Comparison of ENCODE assay signal across 9 cellular contexts in the genomic region with DNA sequence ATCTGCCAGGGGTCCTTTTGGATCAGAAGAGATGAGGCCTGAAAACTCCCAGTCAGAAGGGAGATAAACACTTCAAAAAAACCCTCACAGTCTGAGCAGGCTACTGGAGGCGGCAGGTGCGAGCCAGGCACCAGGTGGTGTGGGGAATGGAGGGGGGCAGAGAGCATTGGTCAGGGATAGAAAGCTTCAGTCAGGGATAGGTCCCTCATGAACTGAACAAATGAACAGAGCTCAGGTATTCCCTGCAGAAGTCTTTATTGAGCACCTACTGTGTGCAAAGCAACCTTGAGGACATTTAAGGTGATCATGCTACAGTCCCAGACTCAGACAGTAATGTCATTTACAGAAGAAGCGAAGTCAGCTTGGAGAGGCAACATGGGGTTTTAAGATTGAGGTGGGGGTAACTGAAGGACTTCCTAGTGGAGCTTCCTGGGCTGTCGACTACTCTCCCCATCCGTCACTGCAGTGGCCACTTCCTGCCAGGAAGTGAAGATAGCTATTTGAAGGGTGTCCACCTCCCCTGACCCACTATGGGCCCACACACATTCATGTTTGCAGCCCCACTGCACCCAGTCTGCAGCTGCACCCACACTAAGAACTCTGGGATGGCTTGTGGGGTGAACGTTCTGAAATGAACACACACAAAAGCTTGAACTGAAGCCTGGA. TPM values are rescaled to one million over a fixed set of nuclear protein-coding genes. Genes with fewer than 3 reads are reported as not detected.
DNase-seq lines count a peak whose midpoint lies in the region; ATAC-seq, FAIRE-seq and TF ChIP-seq lines count a peak whose summit lies in the region.
"Had no signal": no experiment of that assay in that cellular context is flagged by ENCODE, and none has a peak within 500 bp of the region (broad histone marks: within the 10 kb centered on the region; RNA-seq: fewer than 3 reads in every experiment).

No MANE protein-coding gene starts in this region.

- dilution Hi-C loops in keratinocyte (cut with MboI; ENCODE audit: extremely low pct_ligation_motif_present, low sequenced_read_pairs), result no loop called here

- peaks cover 4 to 16% of the 10 kb centered on the region in 2 experiments for H3K36me3 ChIP-seq in keratinocyte (ENCODE audit: control insufficient read depth in 2 of 2, extremely low read depth in 1 of 2, insufficient read depth in 2 of 2, low read length in 2 of 2)
- H3K36me3 ChIP-seq in thoracic aorta, result peaks cover 12% of the 10 kb centered on the region

- H3K9ac ChIP-seq in keratinocyte (ENCODE audit: control insufficient read depth, extremely low read depth, insufficient read depth, low read length), result no peak overlapping the region

- H3K9me3 Mint-ChIP-seq in activated CD4-positive, alpha-beta memory T cell treated with anti-CD3 and anti-CD28 coated beads, Interleukin-2, amount 10 ng/mL, durations not matched to agents 7 days and 5 days, result no peaks in the 10 kb centered on the region
- H3K9me3 Mint-ChIP-seq in activated CD4-positive, alpha-beta memory T cell treated with anti-CD3 and anti-CD28 coated beads for 36 hours, result no peaks in the 10 kb centered on the region
- H3K9me3 Mint-ChIP-seq in CD4-positive, alpha-beta T cell, result no peaks in the 10 kb centered on the region
- H3K9me3 Mint-ChIP-seq: activated T-cell treated with anti-CD3 and anti-CD28 coated beads, Interleukin-2, amount 50 U/mL, for 72 hours had no signal

- H3K27me3 ChIP-seq in keratinocyte (ENCODE audit: control insufficient read depth, extremely low read depth, insufficient read depth, low read length) (no peaks in the 10 kb centered on the region), thoracic aorta (replicated peaks; ENCODE audit: insufficient read depth) (no peaks in the 10 kb centered on the region)
- H3K27me3 ChIP-seq in CD4-positive, alpha-beta T cell (ENCODE audit: control insufficient read depth, insufficient read depth, low read length), result peaks cover 10% of the 10 kb centered on the region

- TF ChIP-seq CTCF in keratinocyte (optimal IDR thresholded peaks at IDR 0.05 in 1 of 3, IDR thresholded peaks at IDR 0.05 in 1 of 3, conservative IDR thresholded peaks at IDR 0.05 in 1 of 3; ENCODE audit: extremely low read depth in 1 of 3, insufficient read depth in 2 of 3, low read length in 3 of 3) (no peak), thoracic aorta (IDR thresholded peaks at IDR 0.05) (no peak)
- no peak for TF ChIP-seq CTCF in CD4-positive, alpha-beta T cell (IDR thresholded peaks at IDR 0.05)

- H2AFZ ChIP-seq in keratinocyte (ENCODE audit: control insufficient read depth, low read length), result no peak overlapping the region

- H3K4me3 ChIP-seq in keratinocyte (ENCODE audit: control insufficient read depth in 2 of 3, extremely low read depth in 1 of 3, insufficient read depth in 2 of 3, low read depth in 1 of 3, low read length in 3 of 3) (no peak overlapping the region), thoracic aorta (peak overlapping the region; percentile 87)

- H4K20me1 ChIP-seq in keratinocyte (ENCODE audit: control insufficient read depth, extremely low read depth, insufficient read depth, low read length), result no peaks in the 10 kb centered on the region

- no peak overlapping the region for H3K4me3 Mint-ChIP-seq in activated CD4-positive, alpha-beta memory T cell treated with anti-CD3 and anti-CD28 coated beads, Interleukin-2, amount 10 ng/mL, durations not matched to agents 7 days and 5 days
- H3K4me3 Mint-ChIP-seq in activated CD4-positive, alpha-beta memory T cell treated with anti-CD3 and anti-CD28 coated beads for 36 hours, result no peak overlapping the region
- H3K4me3 Mint-ChIP-seq in CD4-positive, alpha-beta T cell, result no peak overlapping the region
- H3K4me3 Mint-ChIP-seq: activated T-cell treated with anti-CD3 and anti-CD28 coated beads, Interleukin-2, amount 50 U/mL, for 72 hours had no signal

- peaks cover 5% of the 10 kb centered on the region for H3K36me3 Mint-ChIP-seq in activated CD4-positive, alpha-beta memory T cell treated with anti-CD3 and anti-CD28 coated beads, Interleukin-2, amount 10 ng/mL, durations not matched to agents 7 days and 5 days (ENCODE audit: low read depth)
- no peaks in the 10 kb centered on the region for H3K36me3 Mint-ChIP-seq in activated CD4-positive, alpha-beta memory T cell treated with anti-CD3 and anti-CD28 coated beads for 36 hours
- H3K36me3 Mint-ChIP-seq in CD4-positive, alpha-beta T cell (ENCODE audit: low read depth), result no peaks in the 10 kb centered on the region

- CTCF ChIA-PET in activated CD4-positive, alpha-beta memory T cell treated with anti-CD3 and anti-CD28 coated beads, Interleukin-2, amount 10 ng/mL, durations not matched to agents 7 days and 5 days (lab: Charles Lee), result interaction anchor here (0.5 to 1.2 kb wide), 3 partner anchors 10 to 302 kb away, joined by 3 to 4 read pairs (median 3); no protein-coding TSS in a partner anchor
- CTCF ChIA-PET in activated CD4-positive, alpha-beta memory T cell treated with anti-CD3 and anti-CD28 coated beads for 36 hours (lab: Charles Lee), result interaction anchor here (1.8 kb wide), 1 partner anchor 19 kb away, joined by 4 read pairs; no protein-coding TSS in a partner anchor
- CTCF ChIA-PET in CD4-positive, alpha-beta T cell (lab: Charles Lee), result no interaction called here

- H3K9me1 ChIP-seq in keratinocyte (ENCODE audit: control insufficient read depth, extremely low read depth, insufficient read depth, low read length), result no peaks in the 10 kb centered on the region

- FAIRE-seq in keratinocyte (lab: Jason Lieb, UNC) (no peak), urothelium cell line (lab: Jason Lieb, UNC) (no peak)

- H3K4me1 ChIP-seq in keratinocyte (ENCODE audit: control insufficient read depth, extremely low read depth, insufficient read depth, low read length) (peaks cover 60% of the 10 kb centered on the region), thoracic aorta (ENCODE audit: control insufficient read depth in 1 of 2, low read depth in 2 of 2) (peaks cover 29 to 49% of the 10 kb centered on the region in 2 donors)

- H3K27ac ChIP-seq in keratinocyte (ENCODE audit: control insufficient read depth, insufficient read depth, low read length), result no peak overlapping the region
- no peak overlapping the region for H3K27ac ChIP-seq in thoracic aorta
- no peak overlapping the region for H3K27ac ChIP-seq in CD4-positive, alpha-beta T cell (ENCODE audit: low read depth, low read length)

- POLR2A ChIA-PET in activated CD4-positive, alpha-beta memory T cell treated with anti-CD3 and anti-CD28 coated beads, Interleukin-2, amount 10 ng/mL, durations not matched to agents 7 days and 5 days (lab: Charles Lee), result interaction anchor here (1.5 kb wide), 1 partner anchor 11 kb away, joined by 6 read pairs; no protein-coding TSS in a partner anchor
- POLR2A ChIA-PET in activated CD4-positive, alpha-beta memory T cell treated with anti-CD3 and anti-CD28 coated beads for 36 hours (lab: Charles Lee), result interaction anchor here (0.9 kb wide), 1 partner anchor 11 kb away, joined by 4 read pairs; no protein-coding TSS in a partner anchor
- POLR2A ChIA-PET in CD4-positive, alpha-beta T cell (lab: Charles Lee), result interaction anchor here (1.0 kb wide), 1 partner anchor 11 kb away, joined by 3 read pairs; no protein-coding TSS in a partner anchor

- peak overlapping the region; percentile 5 for H3K27ac Mint-ChIP-seq in activated CD4-positive, alpha-beta memory T cell treated with anti-CD3 and anti-CD28 coated beads, Interleukin-2, amount 10 ng/mL, durations not matched to agents 7 days and 5 days
- H3K27ac Mint-ChIP-seq in activated CD4-positive, alpha-beta memory T cell treated with anti-CD3 and anti-CD28 coated beads for 36 hours, result no peak overlapping the region
- no peak overlapping the region for H3K27ac Mint-ChIP-seq in CD4-positive, alpha-beta T cell
- H3K27ac Mint-ChIP-seq: activated T-cell treated with anti-CD3 and anti-CD28 coated beads, Interleukin-2, amount 50 U/mL, for 72 hours had no signal

- H3K79me2 ChIP-seq in keratinocyte (ENCODE audit: control insufficient read depth, insufficient read depth, low read length), result peaks cover 48% of the 10 kb centered on the region

- peak overlapping the region; percentile 96 for H3K4me2 ChIP-seq in keratinocyte (ENCODE audit: control insufficient read depth, extremely low read depth, insufficient read depth, low read depth, low read length)

- H3K4me1 Mint-ChIP-seq in activated CD4-positive, alpha-beta memory T cell treated with anti-CD3 and anti-CD28 coated beads, Interleukin-2, amount 10 ng/mL, durations not matched to agents 7 days and 5 days, result peaks cover 30% of the 10 kb centered on the region
- H3K4me1 Mint-ChIP-seq in activated CD4-positive, alpha-beta memory T cell treated with anti-CD3 and anti-CD28 coated beads for 36 hours (ENCODE audit: low read depth), result peaks cover 21% of the 10 kb centered on the region
- H3K4me1 Mint-ChIP-seq in CD4-positive, alpha-beta T cell (ENCODE audit: low read depth), result peaks cover 37% of the 10 kb centered on the region

- DNase-seq in activated CD4-positive, alpha-beta memory T cell treated with anti-CD3 and anti-CD28 coated beads, Interleukin-2, amount 10 ng/mL, durations not matched to agents 7 days and 5 days, result no peak
- no peak for DNase-seq in activated CD4-positive, alpha-beta memory T cell treated with anti-CD3 and anti-CD28 coated beads for 36 hours
- peak; percentile 40 for DNase-seq in NCI-H69 (lab: John Stamatoyannopoulos, UW)
- DNase-seq in keratinocyte (ENCODE audit: low read depth, low spot score), result no peak
- DNase-seq in thoracic aorta (ENCODE audit: low spot score), result no peak
- DNase-seq in CD4-positive, alpha-beta T cell, result no peak
- DNase-seq in urothelium cell line (ENCODE audit: low spot score), result no peak
- no peak for DNase-seq in ecto neural progenitor cell (ENCODE audit: low spot score)
- DNase-seq: activated T-cell treated with anti-CD3 and anti-CD28 coated beads, Interleukin-2, amount 50 U/mL, for 72 hours had no signal

- intact Hi-C loops in activated CD4-positive, alpha-beta memory T cell treated with anti-CD3 and anti-CD28 coated beads for 36 hours (cut with micrococcal nuclease), result loop anchor here (10.0 kb wide), 1 partner anchor 206 kb away; a partner anchor contains a TSS
- intact Hi-C loops in CD4-positive, alpha-beta T cell (cut with DNase I, micrococcal nuclease), result no loop called here

- no peak for ATAC-seq in thoracic aorta (ENCODE audit: insufficient number of reproducible peaks, low FRiP score, low read depth)
- ATAC-seq in CD4-positive, alpha-beta T cell (ENCODE audit: poor library complexity), result no peak
- ATAC-seq: activated T-cell treated with anti-CD3 and anti-CD28 coated beads, Interleukin-2, amount 50 U/mL, for 72 hours had no signal

- peaks cover 45% of the 10 kb centered on the region for H3K27me3 Mint-ChIP-seq in activated CD4-positive, alpha-beta memory T cell treated with anti-CD3 and anti-CD28 coated beads, Interleukin-2, amount 10 ng/mL, durations not matched to agents 7 days and 5 days
- peaks cover 15% of the 10 kb centered on the region for H3K27me3 Mint-ChIP-seq in activated CD4-positive, alpha-beta memory T cell treated with anti-CD3 and anti-CD28 coated beads for 36 hours
- peaks cover 22% of the 10 kb centered on the region for H3K27me3 Mint-ChIP-seq in CD4-positive, alpha-beta T cell

- no peaks in the 10 kb centered on the region for H3K9me3 ChIP-seq in keratinocyte (ENCODE audit: control insufficient read depth, low read depth, low read length)
- H3K9me3 ChIP-seq in thoracic aorta, result no peaks in the 10 kb centered on the region
- H3K9me3 ChIP-seq in CD4-positive, alpha-beta T cell (ENCODE audit: control insufficient read depth, low read length), result no peaks in the 10 kb centered on the region

RNA-seq across cellular contexts. Expression of a gene that starts 3.2 kb away (rescaled TPM):
- total RNA-seq in activated CD4-positive, alpha-beta memory T cell treated with anti-CD3 and anti-CD28 coated beads, Interleukin-2, amount 10 ng/mL, durations not matched to agents 7 days and 5 days, result not detected
- total RNA-seq in activated CD4-positive, alpha-beta memory T cell treated with anti-CD3 and anti-CD28 coated beads for 36 hours, result 1 to 10 TPM in 1 of 2 experiments, under 1 TPM in 1; 0.83 to 1.3 TPM
- 22.7 to 32.8 TPM (median 27.9 TPM) in 3 replicates for polyA plus RNA-seq in keratinocyte
- polyA plus RNA-seq in keratinocyte (2011; ENCODE audit: low read depth), result 33.9 TPM
- 12.9 and 27.8 TPM in 2 replicates for polyA plus RNA-seq in keratinocyte (2011; cell fraction: cytosol; rRNA removed)
- 49.8 and 69.5 TPM in 2 replicates for polyA plus RNA-seq in keratinocyte (2011; cell fraction: nucleus; rRNA removed)
- 37.9 and 40.1 TPM in 2 replicates for polyA plus RNA-seq in keratinocyte (2012; ENCODE audit: low replicate concordance)
- 31.2 to 72.9 TPM (median 41.7 TPM) in 3 replicates for polyA minus RNA-seq in keratinocyte
- polyA minus RNA-seq in keratinocyte (2011; cell fraction: cytosol; rRNA and poly(A)+ RNA removed), result 48.5 TPM
- 48.5 and 49.4 TPM in 2 replicates for polyA minus RNA-seq in keratinocyte (2011; cell fraction: nucleus; rRNA and poly(A)+ RNA removed)
- 100 to 1,000 TPM; 109 to 123 TPM for total RNA-seq in thoracic aorta
- total RNA-seq in CD4-positive, alpha-beta T cell, result not detected

Comparison
In these comparisons a context has a peak if more than half of its experiments do, and no peak if none do; other contexts are left out.
1. RNA of a gene that starts 3.2 kb away (total RNA-seq): 109 to 123 TPM in thoracic aorta; 0.83 to 1.3 TPM in activated CD4-positive, alpha-beta memory T cell treated with anti-CD3 and anti-CD28 coated beads for 36 hours, not detected in CD4-positive, alpha-beta T cell and not detected in activated CD4-positive, alpha-beta memory T cell treated with anti-CD3 and anti-CD28 coated beads, Interleukin-2, amount 10 ng/mL, durations not matched to agents 7 days and 5 days; every median in the first group is over 10 times any median in the second.